29 cellular contexts compared by ENCODE assay signal in genomic region chr3:148958681-148959080, GRCh38.
"Had no signal": no experiment of that assay in that cellular context is flagged by ENCODE, and none has a peak within 500 bp of the region (broad histone marks: within the 10 kb centered on the region; RNA-seq: fewer than 3 reads in every experiment).

No MANE protein-coding gene starts in this region.

- DNase-seq: activated CD4-positive, alpha-beta memory T cell treated with anti-CD3 and anti-CD28 coated beads, Interleukin-2, amount 10 ng/mL, durations not matched to agents 7 days and 5 days; activated CD4-positive, alpha-beta T cell treated with anti-CD3 and anti-CD28 coated beads for 1 hour; activated CD4-positive, alpha-beta T cell treated with anti-CD3 and anti-CD28 coated beads for 48 hours; activated CD4-positive, CD25-positive, alpha-beta regulatory T cell; activated CD8-positive, alpha-beta memory T cell treated with anti-CD3 and anti-CD28 coated beads for 24 hours; activated CD8-positive, alpha-beta memory T cell treated with anti-CD3 and anti-CD28 coated beads, Interleukin-2, amount 10 ng/mL, durations not matched to agents 7 days and 5 days; activated CD8-positive, alpha-beta memory T cell treated with anti-CD3 and anti-CD28 coated beads, Interleukin-2, amount 50 U/mL, for 48 hours; activated effector memory CD4-positive, alpha-beta T cell treated with Interleukin-2 at 50 U/mL for 16 hours; activated naive CD4-positive, alpha-beta T cell treated with anti-CD3 and anti-CD28 coated beads, Interleukin-2, amount 10 ng/mL, durations not matched to agents 7 days and 5 days; activated naive CD8-positive, alpha-beta T cell treated with anti-CD3 and anti-CD28 coated beads for 36 hours; activated T-cell treated with anti-CD3 and anti-CD28 coated beads, Interleukin-2, amount 50 U/mL, for 48 hours; body of pancreas; NCI-H1105; NCI-H1417 treated with DMSO at 0.1 percent for 48 hours; NCI-H187 treated with DMSO at 0.1 percent for 48 hours; NCI-H2081; NCI-H2171 treated with DMSO at 0.1 percent for 48 hours; NCI-H2227 treated with DMSO at 0.1 percent for 48 hours; NCI-H446; NCI-H526; NCI-H774; SHP77; SJCRH30; T1000; WERI-Rb-1 had no signal

- H3K4me3 ChIP-seq: body of pancreas, breast epithelium, SJCRH30, SK-N-MC had no signal

- H3K4me1 ChIP-seq: body of pancreas, breast epithelium, SJCRH30 had no signal

- H3K4me1 Mint-ChIP-seq: activated naive CD8-positive, alpha-beta T cell treated with anti-CD3 and anti-CD28 coated beads for 36 hours had no signal

- H3K36me3 Mint-ChIP-seq: activated CD8-positive, alpha-beta memory T cell treated with anti-CD3 and anti-CD28 coated beads, Interleukin-2, amount 10 ng/mL, durations not matched to agents 7 days and 5 days; activated naive CD4-positive, alpha-beta T cell treated with anti-CD3 and anti-CD28 coated beads, Interleukin-2, amount 10 ng/mL, durations not matched to agents 7 days and 5 days; activated naive CD8-positive, alpha-beta T cell treated with anti-CD3 and anti-CD28 coated beads for 36 hours had no signal

- H3K9me3 ChIP-seq: body of pancreas, breast epithelium, SJCRH30 had no signal

- H3K27ac Mint-ChIP-seq: activated CD4-positive, alpha-beta memory T cell treated with anti-CD3 and anti-CD28 coated beads, Interleukin-2, amount 10 ng/mL, durations not matched to agents 7 days and 5 days; activated CD8-positive, alpha-beta memory T cell treated with anti-CD3 and anti-CD28 coated beads, Interleukin-2, amount 10 ng/mL, durations not matched to agents 7 days and 5 days; activated naive CD4-positive, alpha-beta T cell treated with anti-CD3 and anti-CD28 coated beads, Interleukin-2, amount 10 ng/mL, durations not matched to agents 7 days and 5 days; activated naive CD8-positive, alpha-beta T cell treated with anti-CD3 and anti-CD28 coated beads for 36 hours had no signal

- H3K36me3 ChIP-seq: breast epithelium, SJCRH30, WERI-Rb-1 had no signal

- ATAC-seq: activated CD8-positive, alpha-beta memory T cell treated with anti-CD3 and anti-CD28 coated beads, Interleukin-2, amount 10 ng/mL, durations not matched to agents 7 days and 5 days; body of pancreas; Panc1 had no signal

- H3K27me3 ChIP-seq: body of pancreas, breast epithelium, SJCRH30 had no signal

- H3K4me3 Mint-ChIP-seq: activated CD4-positive, alpha-beta memory T cell treated with anti-CD3 and anti-CD28 coated beads, Interleukin-2, amount 10 ng/mL, durations not matched to agents 7 days and 5 days; activated CD8-positive, alpha-beta memory T cell treated with anti-CD3 and anti-CD28 coated beads, Interleukin-2, amount 10 ng/mL, durations not matched to agents 7 days and 5 days; activated naive CD4-positive, alpha-beta T cell treated with anti-CD3 and anti-CD28 coated beads, Interleukin-2, amount 10 ng/mL, durations not matched to agents 7 days and 5 days; activated naive CD8-positive, alpha-beta T cell treated with anti-CD3 and anti-CD28 coated beads for 36 hours had no signal

- H3K9me3 Mint-ChIP-seq: activated CD4-positive, alpha-beta memory T cell treated with anti-CD3 and anti-CD28 coated beads, Interleukin-2, amount 10 ng/mL, durations not matched to agents 7 days and 5 days; activated naive CD4-positive, alpha-beta T cell treated with anti-CD3 and anti-CD28 coated beads, Interleukin-2, amount 10 ng/mL, durations not matched to agents 7 days and 5 days; activated naive CD8-positive, alpha-beta T cell treated with anti-CD3 and anti-CD28 coated beads for 36 hours had no signal

- H3K27ac ChIP-seq: body of pancreas, breast epithelium, KMS-11, SJCRH30, SK-N-MC, WERI-Rb-1 had no signal
